In genomic region chr18:66728951-66729350, GRCh38 we compare ENCODE assay signal across 13 cellular contexts.
DNase-seq lines count a peak whose midpoint lies in the region; ATAC-seq and TF ChIP-seq lines count a peak whose summit lies in the region.
"Had no signal": no experiment of that assay in that cellular context is flagged by ENCODE, and none has a peak within 500 bp of the region (broad histone marks: within the 10 kb centered on the region; RNA-seq: fewer than 3 reads in every experiment).

No MANE protein-coding gene starts in this region.

- no peak for DNase-seq in caudate nucleus (lab: John Stamatoyannopoulos, UW)
- peak in 2 of 5 donors; percentile 36 to 39 for DNase-seq in heart left ventricle
- DNase-seq in right atrium auricular region (ENCODE audit: low spot score), result no peak
- no peak for DNase-seq in testis
- no peak for DNase-seq in upper lobe of left lung
- no peak for DNase-seq in smooth muscle cell (lab: John Stamatoyannopoulos, UW; ENCODE audit: unreplicated experiment)
- DNase-seq in AG08395 (ENCODE audit: low spot score), result no peak
- DNase-seq: CD8-positive, alpha-beta T cell; COR-L47; DND-41; GDM1 had no signal

- H4K20me1 ChIP-seq in smooth muscle cell (ENCODE audit: low read depth), result no peaks in the 10 kb centered on the region

- H3K27ac ChIP-seq in caudate nucleus (ENCODE audit: low read depth, low read length) (peak overlapping the region; percentile 79), heart left ventricle (peak overlapping the region; percentile 3 to 79 (median 51)), right atrium auricular region (peak overlapping the region; percentile 57 to 70), testis (peak overlapping the region; percentile 10 to 72), upper lobe of left lung (no peak overlapping the region), smooth muscle cell (ENCODE audit: low read depth) (no peak overlapping the region)
- H3K27ac ChIP-seq: A549 had no signal

- H3K9me3 ChIP-seq in heart left ventricle, result peaks cover 0 to 3% (median 0%) of the 10 kb centered on the region in 12 donors
- no peaks in the 10 kb centered on the region for H3K9me3 ChIP-seq in right atrium auricular region
- H3K9me3 ChIP-seq in testis, result no peaks in the 10 kb centered on the region
- H3K9me3 ChIP-seq in upper lobe of left lung, result no peaks in the 10 kb centered on the region
- no peaks in the 10 kb centered on the region for H3K9me3 ChIP-seq in smooth muscle cell (replicated peaks; ENCODE audit: low read depth)
- H3K9me3 ChIP-seq: A549, HAP-1 had no signal

- no peak overlapping the region for H3K4me2 ChIP-seq in smooth muscle cell
- H3K4me2 ChIP-seq: A549 had no signal

- no peaks in the 10 kb centered on the region for H3K36me3 ChIP-seq in heart left ventricle
- H3K36me3 ChIP-seq in right atrium auricular region, result no peaks in the 10 kb centered on the region
- H3K36me3 ChIP-seq in testis (ENCODE audit: low read depth, missing control alignments), result no peaks in the 10 kb centered on the region
- H3K36me3 ChIP-seq in upper lobe of left lung, result no peaks in the 10 kb centered on the region
- H3K36me3 ChIP-seq in smooth muscle cell (ENCODE audit: low read depth), result no peaks in the 10 kb centered on the region
- H3K36me3 ChIP-seq: HAP-1 had no signal

- 66 to 78% (median 75%) methylated on average over 5 of the region's 5 CpGs for WGBS in heart left ventricle, 4 donors
- 90 to 91% methylated on average over 5 of the region's 5 CpGs for WGBS in testis, 2 donors
- WGBS in upper lobe of left lung, 2 donors, result 81 to 82% methylated on average over 5 of the region's 5 CpGs
- 98% methylated on average over 5 of the region's 5 CpGs for WGBS in smooth muscle cell (ENCODE audit: low lambda C conversion rate)

- TF ChIP-seq POLR2A in heart left ventricle (IDR thresholded peaks at IDR 0.05), result no peak
- TF ChIP-seq POLR2A in testis (IDR thresholded peaks at IDR 0.05), result no peak
- no peak for TF ChIP-seq POLR2A in upper lobe of left lung (IDR thresholded peaks at IDR 0.05)

- H3K79me2 ChIP-seq in smooth muscle cell (ENCODE audit: low read depth), result no peaks in the 10 kb centered on the region

- no peak for TF ChIP-seq CTCF in heart left ventricle (IDR thresholded peaks at IDR 0.05)
- no peak for TF ChIP-seq CTCF in right atrium auricular region (IDR thresholded peaks at IDR 0.05)
- TF ChIP-seq CTCF in testis (IDR thresholded peaks at IDR 0.05), result no peak
- TF ChIP-seq CTCF in upper lobe of left lung (IDR thresholded peaks at IDR 0.05), result no peak
- TF ChIP-seq CTCF in smooth muscle cell (IDR thresholded peaks at IDR 0.05; ENCODE audit: borderline replicate concordance, insufficient read depth, poor library complexity, severe bottlenecking), result no peak

- peaks cover 0 to 11% (median 0%) of the 10 kb centered on the region in 12 donors for H3K4me1 ChIP-seq in heart left ventricle
- no peaks in the 10 kb centered on the region for H3K4me1 ChIP-seq in right atrium auricular region
- peaks cover 20% of the 10 kb centered on the region for H3K4me1 ChIP-seq in testis
- H3K4me1 ChIP-seq in upper lobe of left lung, result peaks cover 0 to 8% (median 3%) of the 10 kb centered on the region in 4 donors
- H3K4me1 ChIP-seq in smooth muscle cell (ENCODE audit: low read depth), result no peaks in the 10 kb centered on the region
- H3K4me1 ChIP-seq: A549 had no signal

- H2AFZ ChIP-seq in smooth muscle cell (ENCODE audit: low read depth), result no peak overlapping the region

- ATAC-seq in heart left ventricle, result peak in 3 of 4 donors; percentile 4 to 40 (median 36)
- no peak for ATAC-seq in upper lobe of left lung (ENCODE audit: low FRiP score in 2 of 2)
- ATAC-seq: A549; CD8-positive, alpha-beta T cell had no signal

- H3K27me3 ChIP-seq in heart left ventricle (no peaks in the 10 kb centered on the region), right atrium auricular region (no peaks in the 10 kb centered on the region), testis (no peaks in the 10 kb centered on the region), upper lobe of left lung (no peaks in the 10 kb centered on the region), smooth muscle cell (ENCODE audit: low read depth) (no peaks in the 10 kb centered on the region)

- H3F3A ChIP-seq in smooth muscle cell (ENCODE audit: low read depth), result no peaks in the 10 kb centered on the region

- H3K4me3 ChIP-seq in heart left ventricle (no peak overlapping the region), right atrium auricular region (no peak overlapping the region), testis (no peak overlapping the region), upper lobe of left lung (no peak overlapping the region), smooth muscle cell (no peak overlapping the region)
- H3K4me3 ChIP-seq: A549, HAP-1 had no signal

- no peak for TF ChIP-seq EP300 in upper lobe of left lung (IDR thresholded peaks at IDR 0.05)

- intact Hi-C loops in heart left ventricle (cut with DNase I), result loop anchor here in 2 of 10 donors (10.0 kb wide), 1 partner anchor 124 kb away; the partner anchor contains the start of gene CDH19 (in 2 of the 2)
- intact Hi-C loops in testis (cut with DNase I; ENCODE audit: low total_unique reads), result no loop called here

- no peak overlapping the region for H3K9ac ChIP-seq in smooth muscle cell (ENCODE audit: low read depth)

Comparison
In these comparisons a context has a peak if more than half of its experiments do, and no peak if none do; other contexts are left out.
1. H3K27ac ChIP-seq: peak in caudate nucleus (single experiment), heart left ventricle (12 of 12), right atrium auricular region (2 of 2) and testis (2 of 2); none in upper lobe of left lung (0 of 4) and smooth muscle cell (single experiment).
2. ATAC-seq: peak in heart left ventricle (3 of 4); none in upper lobe of left lung (0 of 2).